8 cellular contexts compared by ENCODE assay signal in the genomic region with DNA sequence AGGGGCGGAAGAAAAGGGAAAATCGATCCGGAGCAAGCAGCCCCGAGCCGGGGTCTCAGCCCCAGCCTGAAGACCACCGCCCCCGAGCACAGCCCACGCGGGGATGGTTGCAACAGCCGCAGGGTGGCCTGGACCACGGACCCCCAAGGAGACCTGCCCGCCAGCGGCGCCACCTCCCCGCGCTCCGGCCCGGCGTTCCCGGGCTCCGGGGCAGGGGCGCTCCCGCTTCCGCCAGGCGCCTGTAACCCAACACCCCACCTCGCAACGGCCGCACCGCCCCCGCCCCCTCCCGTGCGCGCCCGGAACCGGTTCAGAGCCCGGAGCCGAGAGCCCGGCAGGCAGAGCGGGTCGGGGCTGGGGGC. TPM values are rescaled to one million over a fixed set of nuclear protein-coding genes. Genes with fewer than 3 reads are reported as not detected.
DNase-seq lines count a peak whose midpoint lies in the region; ATAC-seq lines count a peak whose summit lies in the region.

No MANE protein-coding gene starts in this region.

- no peak overlapping the region for H3K27ac Mint-ChIP-seq in activated naive CD4-positive, alpha-beta T cell treated with anti-CD3 and anti-CD28 coated beads, Interleukin-2, amount 10 ng/mL, durations not matched to agents 7 days and 5 days

- peaks cover 37% of the 10 kb centered on the region for H3K4me1 Mint-ChIP-seq in activated naive CD4-positive, alpha-beta T cell treated with anti-CD3 and anti-CD28 coated beads, Interleukin-2, amount 10 ng/mL, durations not matched to agents 7 days and 5 days

- intact Hi-C loops in Right ventricle myocardium superior (cut with DNase I), result loop anchor here (2.0 to 5.0 kb wide), 3 partner anchors 36 to 68 kb away; no protein-coding TSS in a partner anchor
- intact Hi-C loops in posterior vena cava (cut with DNase I), result loop anchor here in 1 of 2 donors (10.0 kb wide), 1 partner anchor 54 kb away; no protein-coding TSS in a partner anchor

- CTCF ChIA-PET in activated naive CD4-positive, alpha-beta T cell treated with anti-CD3 and anti-CD28 coated beads, Interleukin-2, amount 10 ng/mL, durations not matched to agents 7 days and 5 days (lab: Charles Lee), result interaction anchor here (1.0 kb wide), 1 partner anchor 11 kb away, joined by 3 read pairs; no protein-coding TSS in a partner anchor

- H3K4me3 Mint-ChIP-seq in activated naive CD4-positive, alpha-beta T cell treated with anti-CD3 and anti-CD28 coated beads, Interleukin-2, amount 10 ng/mL, durations not matched to agents 7 days and 5 days, result peak overlapping the region; percentile 88

- H3K9me3 Mint-ChIP-seq in activated naive CD4-positive, alpha-beta T cell treated with anti-CD3 and anti-CD28 coated beads, Interleukin-2, amount 10 ng/mL, durations not matched to agents 7 days and 5 days, result peaks cover 11% of the 10 kb centered on the region

- peaks cover 35% of the 10 kb centered on the region for H3K36me3 Mint-ChIP-seq in activated naive CD4-positive, alpha-beta T cell treated with anti-CD3 and anti-CD28 coated beads, Interleukin-2, amount 10 ng/mL, durations not matched to agents 7 days and 5 days

- DNase-seq in NCI-H2227 (lab: John Stamatoyannopoulos, UW; ENCODE audit: unreplicated experiment) (peak; percentile 55), NCI-H2227 treated with DMSO at 0.1 percent for 48 hours (lab: John Stamatoyannopoulos, UW) (no peak), NCI-H748 (lab: John Stamatoyannopoulos, UW; ENCODE audit: unreplicated experiment) (peak; percentile 70), Right ventricle myocardium superior (peak; percentile 70), posterior vena cava (ENCODE audit: low spot score) (peak; percentile 88), cortex of kidney (lab: John Stamatoyannopoulos, UW) (no peak)
- peak; percentile 66 for DNase-seq in activated naive CD4-positive, alpha-beta T cell treated with anti-CD3 and anti-CD28 coated beads, Interleukin-2, amount 10 ng/mL, durations not matched to agents 7 days and 5 days

- peaks cover 56% of the 10 kb centered on the region for H3K27me3 Mint-ChIP-seq in activated naive CD4-positive, alpha-beta T cell treated with anti-CD3 and anti-CD28 coated beads, Interleukin-2, amount 10 ng/mL, durations not matched to agents 7 days and 5 days

- ATAC-seq in Right ventricle myocardium superior (ENCODE audit: poor library complexity) (peak; percentile 68), HG03196 (IDR thresholded peaks at IDR 0.05; ENCODE audit: unreplicated experiment) (no peak)

RNA-seq across cellular contexts. Expression of a gene that starts 0.6 kb away (rescaled TPM):
- total RNA-seq in Right ventricle myocardium superior, result 92.5 TPM
- total RNA-seq in posterior vena cava, result 100 to 1,000 TPM; 665 to 826 TPM

Comparison
In these comparisons a context has a peak if more than half of its experiments do, and no peak if none do; other contexts are left out.
1. DNase-seq: peak in NCI-H2227 (single experiment), NCI-H748 (single experiment), activated naive CD4-positive, alpha-beta T cell treated with anti-CD3 and anti-CD28 coated beads, Interleukin-2, amount 10 ng/mL, durations not matched to agents 7 days and 5 days (single experiment), Right ventricle myocardium superior (single experiment) and posterior vena cava (single experiment); none in NCI-H2227 treated with DMSO at 0.1 percent for 48 hours (single experiment) and cortex of kidney (single experiment).